In the genomic region with DNA sequence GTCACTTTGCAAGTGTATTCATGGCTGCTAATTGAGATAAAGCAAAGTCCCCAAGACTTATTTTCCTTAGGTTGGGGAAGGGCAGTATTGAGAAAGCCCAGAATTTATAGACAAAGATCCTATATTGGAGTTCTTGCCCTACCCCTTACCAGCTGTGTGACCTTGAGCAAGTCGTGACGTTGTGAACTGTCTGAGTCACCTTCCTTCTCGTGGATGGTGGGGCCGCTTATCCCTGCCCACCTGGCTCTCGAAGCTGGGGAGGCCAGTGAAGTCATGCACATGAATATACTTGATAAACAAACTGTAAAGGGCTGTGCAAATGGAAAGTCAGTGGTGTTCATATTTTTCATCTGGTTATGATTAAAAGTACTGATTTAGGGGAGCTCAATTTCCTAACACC, we compare ENCODE assay signal across 1 cellular context.
TF ChIP-seq lines count a peak whose summit lies in the region.

No MANE protein-coding gene starts in this region.

TF ChIP-seq in A549, 52 proteins besides CTCF, POLR2A, EP300 and RAD21 (continued from another document):
- TF ChIP-seq, protein P1, sequence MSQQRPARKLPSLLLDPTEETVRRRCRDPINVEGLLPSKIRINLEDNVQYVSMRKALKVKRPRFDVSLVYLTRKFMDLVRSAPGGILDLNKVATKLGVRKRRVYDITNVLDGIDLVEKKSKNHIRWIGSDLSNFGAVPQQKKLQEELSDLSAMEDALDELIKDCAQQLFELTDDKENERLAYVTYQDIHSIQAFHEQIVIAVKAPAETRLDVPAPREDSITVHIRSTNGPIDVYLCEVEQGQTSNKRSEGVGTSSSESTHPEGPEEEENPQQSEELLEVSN (IDR thresholded peaks at IDR 0.05; ENCODE audit: borderline replicate concordance, low read depth) = no peak
- no peak for TF ChIP-seq KDM5A (IDR thresholded peaks at IDR 0.05)
- TF ChIP-seq RCOR1 (IDR thresholded peaks at IDR 0.05; ENCODE audit: low read depth, low read length) = no peak
- TF ChIP-seq, protein P2, sequence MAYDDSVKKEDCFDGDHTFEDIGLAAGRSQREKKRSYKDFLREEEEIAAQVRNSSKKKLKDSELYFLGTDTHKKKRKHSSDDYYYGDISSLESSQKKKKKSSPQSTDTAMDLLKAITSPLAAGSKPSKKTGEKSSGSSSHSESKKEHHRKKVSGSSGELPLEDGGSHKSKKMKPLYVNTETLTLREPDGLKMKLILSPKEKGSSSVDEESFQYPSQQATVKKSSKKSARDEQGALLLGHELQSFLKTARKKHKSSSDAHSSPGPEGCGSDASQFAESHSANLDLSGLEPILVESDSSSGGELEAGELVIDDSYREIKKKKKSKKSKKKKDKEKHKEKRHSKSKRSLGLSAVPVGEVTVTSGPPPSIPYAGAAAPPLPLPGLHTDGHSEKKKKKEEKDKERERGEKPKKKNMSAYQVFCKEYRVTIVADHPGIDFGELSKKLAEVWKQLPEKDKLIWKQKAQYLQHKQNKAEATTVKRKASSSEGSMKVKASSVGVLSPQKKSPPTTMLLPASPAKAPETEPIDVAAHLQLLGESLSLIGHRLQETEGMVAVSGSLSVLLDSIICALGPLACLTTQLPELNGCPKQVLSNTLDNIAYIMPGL (CRISPR knock-in tag; IDR thresholded peaks at IDR 0.05; ENCODE audit: borderline replicate concordance) = no peak
- TF ChIP-seq KDM1A (IDR thresholded peaks at IDR 0.05; ENCODE audit: low read depth) = no peak
- no peak for TF ChIP-seq MAFK (IDR thresholded peaks at IDR 0.05; ENCODE audit: partially characterized antibody)
- no peak for TF ChIP-seq CHD2 (IDR thresholded peaks at IDR 0.05; ENCODE audit: low read length, partially characterized antibody)
- no peak for TF ChIP-seq SREBF2 (IDR thresholded peaks at IDR 0.05)
- no peak for TF ChIP-seq RARB (CRISPR knock-in tag; IDR thresholded peaks at IDR 0.05)
- no peak for TF ChIP-seq CHD4 (IDR thresholded peaks at IDR 0.05; ENCODE audit: borderline replicate concordance)
- TF ChIP-seq CBX8 (IDR thresholded peaks at IDR 0.05) = no peak
- no peak for TF ChIP-seq CEBPB (IDR thresholded peaks at IDR 0.05)
- TF ChIP-seq FOSB (CRISPR knock-in tag; IDR thresholded peaks at IDR 0.05) = peak; percentile 22; the same call in 1 of the 2 replicates
- peak; percentile 28; the same call in 1 of the 2 replicates for TF ChIP-seq JUNB (IDR thresholded peaks at IDR 0.05)
- TF ChIP-seq PHF8 (IDR thresholded peaks at IDR 0.05; ENCODE audit: borderline replicate concordance, low read depth) = no peak
- TF ChIP-seq, protein P3, sequence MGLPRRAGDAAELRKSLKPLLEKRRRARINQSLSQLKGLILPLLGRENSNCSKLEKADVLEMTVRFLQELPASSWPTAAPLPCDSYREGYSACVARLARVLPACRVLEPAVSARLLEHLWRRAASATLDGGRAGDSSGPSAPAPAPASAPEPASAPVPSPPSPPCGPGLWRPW (IDR thresholded peaks at IDR 0.05) = no peak
- TF ChIP-seq ZNF302 (CRISPR knock-in tag; IDR thresholded peaks at IDR 0.05) = no peak
- no peak for TF ChIP-seq NR3C1 (IDR thresholded peaks at IDR 0.05)
- TF ChIP-seq EHF (CRISPR knock-in tag; IDR thresholded peaks at IDR 0.05) = no peak
- TF ChIP-seq NPAS2 (CRISPR knock-in tag; IDR thresholded peaks at IDR 0.05; ENCODE audit: borderline replicate concordance) = no peak
- TF ChIP-seq MYC (IDR thresholded peaks at IDR 0.05; ENCODE audit: borderline replicate concordance, low read length) = no peak
- TF ChIP-seq SMC3 (IDR thresholded peaks at IDR 0.05) = no peak
